In genomic region chr2:118835739-118836410, GRCh38 we compare ENCODE assay signal across 10 cellular contexts. TPM values are rescaled to one million over a fixed set of nuclear protein-coding genes. Genes with fewer than 3 reads are reported as not detected.
DNase-seq lines count a peak whose midpoint lies in the region; ATAC-seq, FAIRE-seq and TF ChIP-seq lines count a peak whose summit lies in the region.
"Had no signal": no experiment of that assay in that cellular context is flagged by ENCODE, and none has a peak within 500 bp of the region (broad histone marks: within the 10 kb centered on the region; RNA-seq: fewer than 3 reads in every experiment).

No MANE protein-coding gene starts in this region.

- H3K27ac ChIP-seq in foreskin keratinocyte = no peak overlapping the region

- peaks cover 100% of the 10 kb centered on the region for H3K27me3 Mint-ChIP-seq in WTC11 (ENCODE audit: low read depth)

- no peaks in the 10 kb centered on the region for H3K36me3 Mint-ChIP-seq in WTC11

- ATAC-seq in WTC11 (peak; percentile 8), foreskin keratinocyte (no peak)

- no peak for TF ChIP-seq CTCF in WTC11 (IDR thresholded peaks at IDR 0.05)
- TF ChIP-seq CTCF in foreskin keratinocyte (conservative IDR thresholded peaks at IDR 0.05) = no peak

- TF ChIP-seq POLR2A in H54 (IDR thresholded peaks at IDR 0.05; ENCODE audit: low read depth, low read length) = 0 out of 2 replicates have a peak, but pooled peaks have one; percentile 19

- DNase-seq in H54 (ENCODE audit: insufficient read length, low spot score) (no peak), WTC11 (ENCODE audit: low spot score) (peak; percentile 57), skeletal muscle cell (ENCODE audit: low read depth) (no peak), foreskin keratinocyte (no peak), KG1 (lab: John Stamatoyannopoulos, UW) (no peak), activated gamma-delta T cell treated with Interleukin-2 at 50 U/mL for 16 hours (no peak)
- no peak for DNase-seq in stimulated activated CD4-positive, alpha-beta T cell treated with anti-CD3 and anti-CD28 coated beads, Interleukin-4, amount 100 ng/mL, for 4 hours
- DNase-seq: activated CD8-positive, alpha-beta memory T cell treated with anti-CD3 and anti-CD28 coated beads for 24 hours; Karpas-422 had no signal

- no peaks in the 10 kb centered on the region for H3K9me3 ChIP-seq in iPS-18c (ENCODE audit: control insufficient read depth, insufficient read depth, low read length)

- POLR2A ChIA-PET in WTC11 (lab: Charles Lee) = no interaction called here

- CTCF ChIA-PET in WTC11 (lab: Charles Lee) = interaction anchor here (1.7 kb wide), 1 partner anchor 20 kb away, joined by 8 read pairs; no protein-coding TSS in a partner anchor

- no peaks in the 10 kb centered on the region for H3K4me1 ChIP-seq in foreskin keratinocyte

- no peak for FAIRE-seq in H54 (lab: Jason Lieb, UNC)

- H3K9me3 Mint-ChIP-seq in WTC11 = no peaks in the 10 kb centered on the region

- no peak overlapping the region for H3K27ac Mint-ChIP-seq in WTC11

- peak overlapping the region; percentile 73 for H3K4me3 Mint-ChIP-seq in WTC11

- H3K4me3 ChIP-seq in iPS-18c (ENCODE audit: insufficient read depth, low read depth, low read length) = peak overlapping the region; percentile 56
- peak overlapping the region; percentile 54 for H3K4me3 ChIP-seq in skeletal muscle cell (ENCODE audit: low read depth, low read length)

- peaks cover 40% of the 10 kb centered on the region for H3K4me1 Mint-ChIP-seq in WTC11

- H3K27me3 ChIP-seq in foreskin keratinocyte = peaks cover 95% of the 10 kb centered on the region

TF ChIP-seq in WTC11, 78 proteins besides CTCF, POLR2A, EP300 and RAD21:
- no peak for TF ChIP-seq GRHL2 (CRISPR knock-in tag; IDR thresholded peaks at IDR 0.05; ENCODE audit: insufficient replicate concordance, severe bottlenecking)
- TF ChIP-seq NFE2L1 (CRISPR knock-in tag; IDR thresholded peaks at IDR 0.05) = no peak
- TF ChIP-seq ELF4 (CRISPR knock-in tag; IDR thresholded peaks at IDR 0.05; ENCODE audit: low read depth) = no peak
- TF ChIP-seq SP1 (CRISPR knock-in tag; conservative IDR thresholded peaks at IDR 0.05) = no peak
- TF ChIP-seq AR (CRISPR knock-in tag; IDR thresholded peaks at IDR 0.05) = no peak
- no peak for TF ChIP-seq TP53 (CRISPR knock-in tag; IDR thresholded peaks at IDR 0.05)
- TF ChIP-seq JUN (CRISPR knock-in tag; IDR thresholded peaks at IDR 0.05) = 0 out of 2 replicates have a peak, but pooled peaks have one; percentile 17

RNA-seq across cellular contexts. Expression of gene EN1, which starts 11.6 kb away (rescaled TPM):
- total RNA-seq in WTC11 (2021) (not detected in 3 replicates), foreskin keratinocyte (0.75 TPM in 1 of 2 replicates, not detected in the other)
- polyA plus RNA-seq in foreskin keratinocyte = 0.85 TPM in 1 of 2 replicates, not detected in the other
